Comparison of ENCODE assay signal across 1 cellular context in the genomic region with DNA sequence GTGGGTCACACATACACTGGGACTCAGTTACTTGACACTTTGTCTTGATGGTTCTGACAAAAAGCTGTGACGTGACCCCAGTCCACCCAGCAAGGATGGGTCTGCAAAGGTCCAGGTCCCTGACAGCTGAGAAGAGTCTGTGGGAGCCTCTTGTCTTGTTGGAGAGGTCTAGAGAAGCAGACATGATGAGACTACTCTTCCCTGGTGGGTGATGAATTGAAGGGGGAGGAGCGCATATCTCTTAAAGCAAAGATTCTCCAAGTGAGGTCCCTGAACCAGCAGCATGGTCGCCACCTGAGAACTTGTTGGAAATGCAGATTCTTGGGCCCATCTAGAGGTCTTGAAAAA.
TF ChIP-seq lines count a peak whose summit lies in the region.

No MANE protein-coding gene starts in this region.

TF ChIP-seq in IMR-90, 13 proteins besides CTCF, POLR2A, EP300 and RAD21 (continued from another document):
- TF ChIP-seq, protein P1, sequence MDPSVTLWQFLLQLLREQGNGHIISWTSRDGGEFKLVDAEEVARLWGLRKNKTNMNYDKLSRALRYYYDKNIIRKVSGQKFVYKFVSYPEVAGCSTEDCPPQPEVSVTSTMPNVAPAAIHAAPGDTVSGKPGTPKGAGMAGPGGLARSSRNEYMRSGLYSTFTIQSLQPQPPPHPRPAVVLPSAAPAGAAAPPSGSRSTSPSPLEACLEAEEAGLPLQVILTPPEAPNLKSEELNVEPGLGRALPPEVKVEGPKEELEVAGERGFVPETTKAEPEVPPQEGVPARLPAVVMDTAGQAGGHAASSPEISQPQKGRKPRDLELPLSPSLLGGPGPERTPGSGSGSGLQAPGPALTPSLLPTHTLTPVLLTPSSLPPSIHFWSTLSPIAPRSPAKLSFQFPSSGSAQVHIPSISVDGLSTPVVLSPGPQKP (IDR thresholded peaks at IDR 0.05; ENCODE audit: borderline replicate concordance, low read depth, low read length), result no peak
- no peak for TF ChIP-seq MXI1 (IDR thresholded peaks at IDR 0.05; ENCODE audit: borderline replicate concordance, low read depth, low read length)
- TF ChIP-seq BHLHE40 (IDR thresholded peaks at IDR 0.05; ENCODE audit: low read depth, low read length), result no peak
